ENCODE assay signal across 8 cellular contexts in the genomic region with DNA sequence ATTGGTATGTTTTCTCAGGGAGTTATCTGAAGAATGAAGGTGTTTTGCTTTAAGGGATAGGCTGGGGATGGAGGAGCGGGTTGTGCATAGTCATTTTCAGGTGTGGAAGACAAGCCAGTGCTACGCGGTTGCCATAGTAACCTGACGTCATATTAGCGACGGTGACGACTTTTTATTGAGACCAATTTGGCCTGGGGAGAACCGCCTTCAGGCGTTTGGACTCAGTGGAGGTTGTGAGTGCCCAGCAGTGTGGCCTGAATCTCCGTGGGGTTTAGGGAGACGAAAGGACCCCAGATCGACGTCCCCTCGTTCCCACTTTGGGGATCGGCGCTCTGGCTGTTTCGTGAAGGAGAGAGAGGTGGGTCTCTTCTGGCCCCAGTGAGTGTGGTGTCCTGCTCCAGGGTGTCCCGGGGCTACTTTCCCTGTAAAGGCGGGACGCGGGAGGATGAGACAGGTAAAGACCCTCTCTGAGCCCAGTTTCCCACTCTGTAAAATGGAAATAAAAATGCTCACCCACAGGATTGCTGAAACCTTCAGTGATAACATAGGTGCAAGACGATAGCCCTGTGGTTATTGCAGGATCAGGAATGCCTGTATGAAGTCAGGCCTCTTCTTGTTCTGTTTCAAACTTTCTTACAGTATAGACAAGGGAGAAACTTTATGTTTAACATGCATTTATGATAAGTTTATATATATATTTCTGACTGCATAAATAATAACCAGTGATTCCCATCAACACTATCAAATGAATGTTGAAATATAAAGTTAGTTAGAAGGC. TPM values are rescaled to one million over a fixed set of nuclear protein-coding genes. Genes with fewer than 3 reads are reported as not detected.
DNase-seq lines count a peak whose midpoint lies in the region; ATAC-seq, FAIRE-seq and TF ChIP-seq lines count a peak whose summit lies in the region.

No MANE protein-coding gene starts in this region.

- ATAC-seq in GM18873 (IDR thresholded peaks at IDR 0.05; ENCODE audit: low FRiP score, unreplicated experiment) (peak; percentile 95), HG03135 (IDR thresholded peaks at IDR 0.05; ENCODE audit: unreplicated experiment) (peak; percentile 92), activated B cell treated with CpG ODN at 0.5 μM for 24 hours (ENCODE audit: low read depth) (peak; percentile 90)

- peaks cover 13% of the 10 kb centered on the region for H3K4me1 Mint-ChIP-seq in activated B cell treated with CpG ODN at 0.5 μM for 24 hours

- TF ChIP-seq CTCF in activated B cell treated with CpG ODN at 0.5 μM for 24 hours (IDR thresholded peaks at IDR 0.05) = no peak
- TF ChIP-seq CTCF in kidney (IDR thresholded peaks at IDR 0.05; ENCODE audit: borderline replicate concordance, extremely low read depth, insufficient read depth) = no peak

- H3K4me1 ChIP-seq in kidney (ENCODE audit: control insufficient read depth in 1 of 2, insufficient read depth in 1 of 2, low read depth in 1 of 2, low read length in 2 of 2) = no peaks in the 10 kb centered on the region

- no peaks in the 10 kb centered on the region for H3K36me3 ChIP-seq in kidney (ENCODE audit: control insufficient read depth in 1 of 2, insufficient read depth in 2 of 2, low read length in 2 of 2)

- H3K9ac ChIP-seq in kidney (ENCODE audit: low read length in 2 of 2) = peak overlapping the region; percentile 73 to 82

- H3K27ac Mint-ChIP-seq in activated B cell treated with CpG ODN at 0.5 μM for 24 hours = peak overlapping the region; percentile 92

- peak overlapping the region; percentile 98 for H3K4me3 Mint-ChIP-seq in activated B cell treated with CpG ODN at 0.5 μM for 24 hours

- FAIRE-seq in kidney (lab: Jason Lieb, UNC) = peak; percentile 51

- intact Hi-C loops in activated B cell treated with CpG ODN at 0.5 μM for 24 hours (cut with micrococcal nuclease) (loop anchor here (1.0 to 5.0 kb wide), 4 partner anchors 22 to 170 kb away; a partner anchor contains a TSS), kidney (cut with DNase I) (no loop called here)

- H3K9me3 ChIP-seq in kidney (ENCODE audit: control insufficient read depth in 1 of 2, low read length in 2 of 2) = no peaks in the 10 kb centered on the region

- H3K36me3 Mint-ChIP-seq in activated B cell treated with CpG ODN at 0.5 μM for 24 hours (ENCODE audit: low read depth) = peaks cover 11% of the 10 kb centered on the region

- H3K27me3 Mint-ChIP-seq in activated B cell treated with CpG ODN at 0.5 μM for 24 hours = no peaks in the 10 kb centered on the region

- CTCF ChIA-PET in activated B cell treated with CpG ODN at 0.5 μM for 24 hours (lab: Charles Lee) = no interaction called here

- DNase-seq in AG08396 (ENCODE audit: low spot score) (peak; percentile 73), NCI-H2196 (lab: John Stamatoyannopoulos, UW; ENCODE audit: unreplicated experiment) (peak; percentile 79), activated B cell treated with CpG ODN at 0.5 μM for 24 hours (peak; percentile 57), cerebellar cortex (ENCODE audit: low spot score) (peak; percentile 90), kidney (peak; percentile 77)
- peak; percentile 79 for DNase-seq in stimulated activated CD4-positive, alpha-beta T cell treated with anti-CD3 and anti-CD28 coated beads, Interleukin-15, amount 100 ng/mL, for 24 hours

- peak overlapping the region in 1 of 2 donors; percentile 37 for H3K27ac ChIP-seq in kidney (ENCODE audit: low read depth in 2 of 2, low read length in 2 of 2)

- peaks cover 4% of the 10 kb centered on the region for H3K9me3 Mint-ChIP-seq in activated B cell treated with CpG ODN at 0.5 μM for 24 hours

- POLR2A ChIA-PET in activated B cell treated with CpG ODN at 0.5 μM for 24 hours (lab: Charles Lee) = interaction anchor here (0.7 kb wide), 1 partner anchor 96 kb away, joined by 5 read pairs; no protein-coding TSS in a partner anchor

- peak overlapping the region; percentile 85 to 90 for H3K4me3 ChIP-seq in kidney (ENCODE audit: low read length in 2 of 2)

RNA-seq across cellular contexts. Expression of a gene that starts 48.6 kb away (rescaled TPM):
- 1.3 TPM in 2 replicates for total RNA-seq in activated B cell treated with CpG ODN at 0.5 μM for 24 hours
- 4.5 TPM for total RNA-seq in kidney
- 4.3 TPM for polyA plus RNA-seq in kidney (ENCODE audit: insufficient read depth, low read depth, low replicate concordance)

RNA-seq across cellular contexts. Expression of a gene that starts 56.9 kb away (rescaled TPM):
- 0.16 and 0.34 TPM in 2 replicates for total RNA-seq in activated B cell treated with CpG ODN at 0.5 μM for 24 hours
- total RNA-seq in kidney = 11.4 TPM
- polyA plus RNA-seq in kidney (ENCODE audit: insufficient read depth, low read depth, low replicate concordance) = 12.4 TPM
